Comparison of ENCODE assay signal across 1 cellular context in the genomic region with DNA sequence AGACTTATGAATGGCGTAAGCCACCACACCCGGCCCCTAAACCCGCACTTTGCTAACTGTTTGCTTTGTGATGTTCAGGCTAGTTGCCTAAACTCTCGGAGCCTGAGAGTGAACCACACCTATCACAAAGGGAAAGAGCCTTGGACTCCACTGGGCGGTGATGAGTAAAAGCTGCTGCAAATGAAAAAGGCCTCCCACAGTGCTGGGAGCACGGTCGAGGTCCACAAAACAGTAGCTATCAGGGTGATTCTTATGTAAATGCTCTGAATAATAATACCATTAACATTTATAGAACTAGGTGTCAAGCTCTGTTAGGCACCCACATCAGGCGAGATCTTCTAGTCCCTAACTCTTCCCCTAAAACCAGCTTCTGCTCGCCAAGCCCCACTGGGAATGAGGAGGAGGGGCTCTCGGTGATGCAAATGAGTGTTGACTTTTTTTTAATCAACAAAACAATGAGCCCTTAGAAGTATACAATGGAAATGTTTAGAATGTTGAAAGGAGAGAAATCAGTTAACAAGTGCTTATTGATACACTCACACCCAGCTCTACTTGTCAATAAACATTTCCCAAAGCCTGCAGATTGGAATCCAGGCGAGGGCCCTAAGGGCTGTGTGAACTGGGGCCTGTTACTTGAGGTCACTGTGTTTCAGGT.
TF ChIP-seq lines count a peak whose summit lies in the region.

No MANE protein-coding gene starts in this region.

TF ChIP-seq in IMR-90, 13 proteins besides CTCF, POLR2A, EP300 and RAD21:
- TF ChIP-seq MAZ (IDR thresholded peaks at IDR 0.05; ENCODE audit: borderline replicate concordance, low read depth, low read length) (no peak), MAFK (IDR thresholded peaks at IDR 0.05; ENCODE audit: low read depth, low read length) (no peak), RFX5 (IDR thresholded peaks at IDR 0.05; ENCODE audit: low read depth, low read length) (no peak), CEBPB (IDR thresholded peaks at IDR 0.05; ENCODE audit: low read depth, low read length) (no peak), NFE2L2 (IDR thresholded peaks at IDR 0.05; ENCODE audit: low read depth, low read length) (no peak), SMC3 (IDR thresholded peaks at IDR 0.05; ENCODE audit: low read depth, low read length) (no peak), MXI1 (IDR thresholded peaks at IDR 0.05; ENCODE audit: borderline replicate concordance, low read depth, low read length) (no peak), BHLHE40 (IDR thresholded peaks at IDR 0.05; ENCODE audit: low read depth, low read length) (no peak), RCOR1 (IDR thresholded peaks at IDR 0.05; ENCODE audit: insufficient replicate concordance, low read length) (no peak), CHD1 (IDR thresholded peaks at IDR 0.05; ENCODE audit: low read depth, low read length) (no peak), FOS (IDR thresholded peaks at IDR 0.05; ENCODE audit: low read depth, low read length) (no peak)
- TF ChIP-seq, protein P1, sequence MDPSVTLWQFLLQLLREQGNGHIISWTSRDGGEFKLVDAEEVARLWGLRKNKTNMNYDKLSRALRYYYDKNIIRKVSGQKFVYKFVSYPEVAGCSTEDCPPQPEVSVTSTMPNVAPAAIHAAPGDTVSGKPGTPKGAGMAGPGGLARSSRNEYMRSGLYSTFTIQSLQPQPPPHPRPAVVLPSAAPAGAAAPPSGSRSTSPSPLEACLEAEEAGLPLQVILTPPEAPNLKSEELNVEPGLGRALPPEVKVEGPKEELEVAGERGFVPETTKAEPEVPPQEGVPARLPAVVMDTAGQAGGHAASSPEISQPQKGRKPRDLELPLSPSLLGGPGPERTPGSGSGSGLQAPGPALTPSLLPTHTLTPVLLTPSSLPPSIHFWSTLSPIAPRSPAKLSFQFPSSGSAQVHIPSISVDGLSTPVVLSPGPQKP (IDR thresholded peaks at IDR 0.05; ENCODE audit: borderline replicate concordance, low read depth, low read length) = no peak
- TF ChIP-seq, protein P2, sequence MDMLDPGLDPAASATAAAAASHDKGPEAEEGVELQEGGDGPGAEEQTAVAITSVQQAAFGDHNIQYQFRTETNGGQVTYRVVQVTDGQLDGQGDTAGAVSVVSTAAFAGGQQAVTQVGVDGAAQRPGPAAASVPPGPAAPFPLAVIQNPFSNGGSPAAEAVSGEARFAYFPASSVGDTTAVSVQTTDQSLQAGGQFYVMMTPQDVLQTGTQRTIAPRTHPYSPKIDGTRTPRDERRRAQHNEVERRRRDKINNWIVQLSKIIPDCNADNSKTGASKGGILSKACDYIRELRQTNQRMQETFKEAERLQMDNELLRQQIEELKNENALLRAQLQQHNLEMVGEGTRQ (IDR thresholded peaks at IDR 0.05; ENCODE audit: low read depth, low read length) = no peak
